In genomic region chr9:135963938-135964337, GRCh38 we compare ENCODE assay signal across 11 cellular contexts. TPM values are rescaled to one million over a fixed set of nuclear protein-coding genes. Genes with fewer than 3 reads are reported as not detected.
DNase-seq lines count a peak whose midpoint lies in the region; ATAC-seq and TF ChIP-seq lines count a peak whose summit lies in the region.
"Had no signal": no experiment of that assay in that cellular context is flagged by ENCODE, and none has a peak within 500 bp of the region (broad histone marks: within the 10 kb centered on the region; RNA-seq: fewer than 3 reads in every experiment).

No MANE protein-coding gene starts in this region.

- TF ChIP-seq CTCF in CD4-positive, alpha-beta T cell (IDR thresholded peaks at IDR 0.05) = no peak

- CTCF ChIA-PET in CD4-positive, alpha-beta T cell (lab: Charles Lee) = no interaction called here

- H3K27me3 ChIP-seq in CD4-positive, alpha-beta T cell (ENCODE audit: control insufficient read depth, insufficient read depth, low read length) = no peaks in the 10 kb centered on the region
- no peaks in the 10 kb centered on the region for H3K27me3 ChIP-seq in Karpas-422 (ENCODE audit: low read length)
- H3K27me3 ChIP-seq: BE2C had no signal

- DNase-seq in CD4-positive, alpha-beta T cell = no peak
- peak; percentile 35 for DNase-seq in NCI-H69 (lab: John Stamatoyannopoulos, UW)
- DNase-seq in HCEC 1CT = no peak
- no peak for DNase-seq in Karpas-422
- DNase-seq in activated T-cell treated with anti-CD3 and anti-CD28 coated beads, Interleukin-2, amount 50 U/mL, for 48 hours = no peak
- DNase-seq: BE2C, Calu3, DMS 273 treated with DMSO at 0.1 percent for 48 hours had no signal

- no peaks in the 10 kb centered on the region for H3K36me3 Mint-ChIP-seq in CD4-positive, alpha-beta T cell (ENCODE audit: low read depth)
- peaks cover 8% of the 10 kb centered on the region for H3K36me3 Mint-ChIP-seq in dendritic cell treated with granulocyte-macrophage colony-stimulating factor and Interleukin-4, amounts not matched to agents 40 ng/mL and 50 ng/mL, for 4 days (ENCODE audit: low read depth)

- peaks cover 21% of the 10 kb centered on the region for H3K79me2 ChIP-seq in Karpas-422 (ENCODE audit: low read length)

- no peak overlapping the region for H3K27ac Mint-ChIP-seq in CD4-positive, alpha-beta T cell
- peak overlapping the region; percentile 75 for H3K27ac Mint-ChIP-seq in dendritic cell treated with granulocyte-macrophage colony-stimulating factor and Interleukin-4, amounts not matched to agents 40 ng/mL and 50 ng/mL, for 4 days

- peak overlapping the region; percentile 54 for H3K4me3 Mint-ChIP-seq in CD4-positive, alpha-beta T cell
- H3K4me3 Mint-ChIP-seq in dendritic cell treated with granulocyte-macrophage colony-stimulating factor and Interleukin-4, amounts not matched to agents 40 ng/mL and 50 ng/mL, for 4 days = no peak overlapping the region

- intact Hi-C loops in CD4-positive, alpha-beta T cell (cut with DNase I, micrococcal nuclease) = loop anchor here (5.0 to 10.0 kb wide), 6 partner anchors 57 to 1651 kb away; partner anchors contain the start of genes QSOX2 (in 2 of the 2), CAMSAP1 (in 1 of the 2), EHMT1 (in 1 of the 2) and MRPS2 (in 1 of the 2)
- intact Hi-C loops in dendritic cell treated with granulocyte-macrophage colony-stimulating factor and Interleukin-4, amounts not matched to agents 40 ng/mL and 50 ng/mL, for 4 days (cut with micrococcal nuclease) = no loop called here

- peaks cover 4% of the 10 kb centered on the region for H3K27me3 Mint-ChIP-seq in CD4-positive, alpha-beta T cell
- peaks cover 12% of the 10 kb centered on the region for H3K27me3 Mint-ChIP-seq in dendritic cell treated with granulocyte-macrophage colony-stimulating factor and Interleukin-4, amounts not matched to agents 40 ng/mL and 50 ng/mL, for 4 days

- H3K9ac ChIP-seq in Karpas-422 (ENCODE audit: low read length) = no peak overlapping the region

- peaks cover 35% of the 10 kb centered on the region for H3K4me1 ChIP-seq in Karpas-422 (ENCODE audit: low read length)

- no peaks in the 10 kb centered on the region for H3K9me3 ChIP-seq in CD4-positive, alpha-beta T cell (ENCODE audit: control insufficient read depth, low read length)
- H3K9me3 ChIP-seq in Karpas-422 (ENCODE audit: low read length) = no peaks in the 10 kb centered on the region
- H3K9me3 ChIP-seq: A549, BE2C had no signal

- H2AFZ ChIP-seq in Karpas-422 (ENCODE audit: low read length) = no peak overlapping the region

- no peak overlapping the region for H3K27ac ChIP-seq in CD4-positive, alpha-beta T cell (ENCODE audit: low read depth, low read length)
- no peak overlapping the region for H3K27ac ChIP-seq in Karpas-422 (ENCODE audit: low read length)
- H3K27ac ChIP-seq: A549 had no signal

- H3K9me2 ChIP-seq in Karpas-422 (replicated peaks; ENCODE audit: insufficient read depth, low read length) = no peaks in the 10 kb centered on the region

- H3K4me1 Mint-ChIP-seq in CD4-positive, alpha-beta T cell (ENCODE audit: low read depth) = peaks cover 35% of the 10 kb centered on the region
- peaks cover 56% of the 10 kb centered on the region for H3K4me1 Mint-ChIP-seq in dendritic cell treated with granulocyte-macrophage colony-stimulating factor and Interleukin-4, amounts not matched to agents 40 ng/mL and 50 ng/mL, for 4 days (ENCODE audit: low read depth)

- POLR2A ChIA-PET in CD4-positive, alpha-beta T cell (lab: Charles Lee) = no interaction called here

- H4K20me1 ChIP-seq in Karpas-422 (ENCODE audit: insufficient read depth, low read depth, low read length) = no peaks in the 10 kb centered on the region

- no peak overlapping the region for H3K4me2 ChIP-seq in Karpas-422 (ENCODE audit: low read depth, low read length, poor library complexity, severe bottlenecking)
- H3K4me2 ChIP-seq: A549 had no signal

- H3K4me3 ChIP-seq in Karpas-422 (ENCODE audit: low read length) = no peak overlapping the region
- H3K4me3 ChIP-seq: A549 had no signal

- no peaks in the 10 kb centered on the region for H3K36me3 ChIP-seq in Karpas-422 (ENCODE audit: insufficient read depth, low read length)
- H3K36me3 ChIP-seq: BE2C had no signal

- ATAC-seq in CD4-positive, alpha-beta T cell (ENCODE audit: poor library complexity) = no peak
- ATAC-seq: A549, HCT116 had no signal

- H3K9me3 Mint-ChIP-seq in CD4-positive, alpha-beta T cell = no peaks in the 10 kb centered on the region
- H3K9me3 Mint-ChIP-seq in dendritic cell treated with granulocyte-macrophage colony-stimulating factor and Interleukin-4, amounts not matched to agents 40 ng/mL and 50 ng/mL, for 4 days = no peaks in the 10 kb centered on the region

RNA-seq across cellular contexts. Expression of gene UBAC1, which starts 2.8 kb away (rescaled TPM):
- total RNA-seq in CD4-positive, alpha-beta T cell = 10 to 100 TPM; 16.4 to 19.6 TPM
- 32.1 and 56.9 TPM in 2 replicates for total RNA-seq in Karpas-422 (2014; rRNA removed; shearing (Covaris generic); ENCODE audit: low replicate concordance)

RNA-seq across cellular contexts. Expression of gene CAMSAP1, which starts 56.6 kb away (rescaled TPM):
- total RNA-seq in CD4-positive, alpha-beta T cell = 10 to 100 TPM; 16.8 to 18.2 TPM
- 24.8 and 26.9 TPM in 2 replicates for total RNA-seq in Karpas-422 (2014; rRNA removed; shearing (Covaris generic); ENCODE audit: low replicate concordance)
